In the genomic region with DNA sequence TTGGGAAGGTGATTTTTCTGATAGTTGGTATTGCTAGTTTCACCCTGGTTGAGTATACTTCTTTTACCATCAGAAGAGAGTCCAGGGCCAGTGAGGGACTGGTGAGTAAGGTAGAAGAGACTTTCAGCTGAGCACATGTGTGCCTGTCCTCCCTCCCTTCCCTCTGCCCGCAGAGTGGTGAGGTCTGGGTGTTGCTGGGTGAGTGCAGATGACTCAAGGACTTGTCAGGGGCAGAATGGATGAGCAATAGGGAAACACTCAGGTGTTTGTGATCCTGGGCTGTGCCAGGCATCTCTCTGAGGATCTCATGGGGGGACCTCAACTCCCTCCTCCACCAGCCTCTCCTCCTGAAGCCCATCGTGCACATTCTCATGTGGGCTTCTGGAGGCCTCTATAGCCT, we compare ENCODE assay signal across 8 cellular contexts.
A peak's percentile ranks its signal among the peaks of the same experiment; 100 is the strongest.
DNase-seq lines count a peak whose midpoint lies in the region; ATAC-seq lines count a peak whose summit lies in the region.

No MANE protein-coding gene starts in this region.

- ATAC-seq in activated CD4-positive, alpha-beta T cell treated with anti-CD3 and anti-CD28 coated beads for 36 hours = peak; percentile 85
- peak; percentile 84 for ATAC-seq in stimulated activated effector memory CD8-positive, alpha-beta T cell treated with anti-CD3 and anti-CD28 coated beads, Interleukin-12 subunit alpha, Interleukin-12 subunit beta, amount 100 ng/mL, for 72 hours
- ATAC-seq in GM21526 (IDR thresholded peaks at IDR 0.05; ENCODE audit: low FRiP score, unreplicated experiment) = no peak
- ATAC-seq in GM19455 (IDR thresholded peaks at IDR 0.05; ENCODE audit: unreplicated experiment) = no peak

- intact Hi-C loops in activated CD4-positive, alpha-beta T cell treated with anti-CD3 and anti-CD28 coated beads for 36 hours (cut with DNase I, micrococcal nuclease) = no loop called here

- no peaks in the 10 kb centered on the region for H3K27me3 Mint-ChIP-seq in activated CD4-positive, alpha-beta T cell treated with anti-CD3 and anti-CD28 coated beads for 36 hours

- H3K27ac Mint-ChIP-seq in activated CD4-positive, alpha-beta T cell treated with anti-CD3 and anti-CD28 coated beads for 36 hours = no peak overlapping the region
- H3K27ac Mint-ChIP-seq in stimulated activated effector memory CD8-positive, alpha-beta T cell treated with anti-CD3 and anti-CD28 coated beads, Interleukin-12 subunit alpha, Interleukin-12 subunit beta, amount 100 ng/mL, for 72 hours = no peak overlapping the region

- H3K4me3 Mint-ChIP-seq in activated CD4-positive, alpha-beta T cell treated with anti-CD3 and anti-CD28 coated beads for 36 hours = no peak overlapping the region
- no peak overlapping the region for H3K4me3 Mint-ChIP-seq in stimulated activated effector memory CD8-positive, alpha-beta T cell treated with anti-CD3 and anti-CD28 coated beads, Interleukin-12 subunit alpha, Interleukin-12 subunit beta, amount 100 ng/mL, for 72 hours

- POLR2A ChIA-PET in activated CD4-positive, alpha-beta T cell treated with anti-CD3 and anti-CD28 coated beads for 36 hours (lab: Charles Lee) = no interaction called here

- no peaks in the 10 kb centered on the region for H3K9me3 Mint-ChIP-seq in activated CD4-positive, alpha-beta T cell treated with anti-CD3 and anti-CD28 coated beads for 36 hours (ENCODE audit: low read depth)
- no peaks in the 10 kb centered on the region for H3K9me3 Mint-ChIP-seq in stimulated activated effector memory CD8-positive, alpha-beta T cell treated with anti-CD3 and anti-CD28 coated beads, Interleukin-12 subunit alpha, Interleukin-12 subunit beta, amount 100 ng/mL, for 72 hours

- H3K4me1 Mint-ChIP-seq in activated CD4-positive, alpha-beta T cell treated with anti-CD3 and anti-CD28 coated beads for 36 hours = no peaks in the 10 kb centered on the region
- H3K4me1 Mint-ChIP-seq in stimulated activated effector memory CD8-positive, alpha-beta T cell treated with anti-CD3 and anti-CD28 coated beads, Interleukin-12 subunit alpha, Interleukin-12 subunit beta, amount 100 ng/mL, for 72 hours = no peaks in the 10 kb centered on the region

- peak; percentile 35 for DNase-seq in activated CD4-positive, alpha-beta T cell treated with anti-CD3 and anti-CD28 coated beads for 36 hours
- no peak for DNase-seq in activated CD4-positive, alpha-beta T cell treated with anti-CD3 and anti-CD28 coated beads, Interleukin-2, amount 50 U/mL, for 1 hour
- DNase-seq in NCI-H2029 (lab: John Stamatoyannopoulos, UW) = peak; percentile 70
- peak; percentile 34 for DNase-seq in dedifferentiated amniotic fluid mesenchymal stem cell (ENCODE audit: extremely low spot score)
- DNase-seq in stimulated activated effector memory CD8-positive, alpha-beta T cell treated with anti-CD3 and anti-CD28 coated beads, Interleukin-12 subunit alpha, Interleukin-12 subunit beta, amount 100 ng/mL, for 72 hours (ENCODE audit: low spot score in 2 of 2) = no peak
- DNase-seq in cortex of kidney (lab: John Stamatoyannopoulos, UW) = no peak

- H3K36me3 Mint-ChIP-seq in activated CD4-positive, alpha-beta T cell treated with anti-CD3 and anti-CD28 coated beads for 36 hours (ENCODE audit: low read depth) = no peaks in the 10 kb centered on the region
- no peaks in the 10 kb centered on the region for H3K36me3 Mint-ChIP-seq in stimulated activated effector memory CD8-positive, alpha-beta T cell treated with anti-CD3 and anti-CD28 coated beads, Interleukin-12 subunit alpha, Interleukin-12 subunit beta, amount 100 ng/mL, for 72 hours

- CTCF ChIA-PET in activated CD4-positive, alpha-beta T cell treated with anti-CD3 and anti-CD28 coated beads for 36 hours (lab: Charles Lee) = interaction anchor here (0.7 kb wide), 1 partner anchor 17 kb away, joined by 3 read pairs; no protein-coding TSS in a partner anchor

Comparison
In these comparisons a context has a peak if more than half of its experiments do, and no peak if none do; other contexts are left out.
1. DNase-seq: peak in activated CD4-positive, alpha-beta T cell treated with anti-CD3 and anti-CD28 coated beads for 36 hours (single experiment), NCI-H2029 (single experiment) and dedifferentiated amniotic fluid mesenchymal stem cell (single experiment); none in activated CD4-positive, alpha-beta T cell treated with anti-CD3 and anti-CD28 coated beads, Interleukin-2, amount 50 U/mL, for 1 hour (single experiment), stimulated activated effector memory CD8-positive, alpha-beta T cell treated with anti-CD3 and anti-CD28 coated beads, Interleukin-12 subunit alpha, Interleukin-12 subunit beta, amount 100 ng/mL, for 72 hours (0 of 2) and cortex of kidney (single experiment).
2. ATAC-seq: peak in activated CD4-positive, alpha-beta T cell treated with anti-CD3 and anti-CD28 coated beads for 36 hours (single experiment) and stimulated activated effector memory CD8-positive, alpha-beta T cell treated with anti-CD3 and anti-CD28 coated beads, Interleukin-12 subunit alpha, Interleukin-12 subunit beta, amount 100 ng/mL, for 72 hours (single experiment); none in GM21526 (single experiment) and GM19455 (single experiment).